32 cellular contexts compared by ENCODE assay signal in the genomic region with DNA sequence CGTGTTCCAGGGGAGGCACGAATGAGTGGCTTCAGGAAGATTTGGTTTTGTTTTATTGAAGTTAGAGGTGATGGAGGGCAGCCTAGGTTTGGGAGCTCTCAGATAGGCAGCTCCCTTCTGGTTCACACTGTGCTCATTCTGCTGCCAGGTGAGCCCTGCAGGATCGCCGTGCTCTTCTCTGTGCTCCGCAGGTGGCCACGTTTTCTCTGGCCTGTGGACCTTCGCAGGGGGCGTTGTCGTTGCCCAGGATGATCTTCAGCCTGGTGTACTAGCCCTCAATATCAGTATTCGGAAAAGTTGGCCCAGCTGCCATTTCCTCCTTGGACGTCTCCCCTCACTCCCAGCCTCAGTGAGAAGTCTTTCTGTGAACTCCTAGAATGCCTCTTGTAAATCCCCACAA.
"Had no signal": no experiment of that assay in that cellular context is flagged by ENCODE, and none has a peak within 500 bp of the region (broad histone marks: within the 10 kb centered on the region; RNA-seq: fewer than 3 reads in every experiment).

No MANE protein-coding gene starts in this region.

- H3K4me3 Mint-ChIP-seq: activated CD4-positive, alpha-beta memory T cell treated with anti-CD3 and anti-CD28 coated beads, Interleukin-2, amount 10 ng/mL, durations not matched to agents 7 days and 5 days; activated CD4-positive, alpha-beta T cell treated with anti-CD3 and anti-CD28 coated beads for 36 hours; activated CD4-positive, alpha-beta T cell treated with anti-CD3 and anti-CD28 coated beads, Interleukin-2, amount 10 ng/mL, durations not matched to agents 7 days and 5 days; activated CD8-positive, alpha-beta memory T cell treated with anti-CD3 and anti-CD28 coated beads, Interleukin-2, amount 10 ng/mL, durations not matched to agents 7 days and 5 days; activated CD8-positive, alpha-beta T cell treated with anti-CD3 and anti-CD28 coated beads, Interleukin-2, amount 10 ng/mL, durations not matched to agents 7 days and 5 days; activated naive CD4-positive, alpha-beta T cell treated with anti-CD3 and anti-CD28 coated beads, Interleukin-2, amount 10 ng/mL, durations not matched to agents 7 days and 5 days; activated naive CD4-positive, alpha-beta T cell treated with anti-CD3 and anti-CD28 coated beads, Interleukin-2, amount 50 U/mL, for 24 hours; activated naive CD8-positive, alpha-beta T cell; activated naive CD8-positive, alpha-beta T cell treated with anti-CD3 and anti-CD28 coated beads, Interleukin-2, amount 10 ng/mL, durations not matched to agents 7 days and 5 days; activated naive CD8-positive, alpha-beta T cell treated with anti-CD3 and anti-CD28 coated beads, Interleukin-2, amount 50 U/mL, for 24 hours; activated T-cell treated with anti-CD3 and anti-CD28 coated beads, Interleukin-2, amount 50 U/mL, for 24 hours; brain; T-helper 1 cell treated with Interleukin-12 subunit alpha and Interleukin-12 subunit beta and Interleukin-4 antibody, amounts not matched to agents 30 μg/mL and 1 μg/mL, for 36 hours; T-helper 2 cell treated with Interferon-gamma antibody and Interleukin-4, amounts not matched to agents 5 μg/mL and 100 μg/mL, for 36 hours had no signal

- H3K9me3 Mint-ChIP-seq: activated CD4-positive, alpha-beta memory T cell treated with anti-CD3 and anti-CD28 coated beads, Interleukin-2, amount 10 ng/mL, durations not matched to agents 7 days and 5 days; activated CD4-positive, alpha-beta T cell treated with anti-CD3 and anti-CD28 coated beads, Interleukin-2, amount 10 ng/mL, durations not matched to agents 7 days and 5 days; activated naive CD4-positive, alpha-beta T cell treated with anti-CD3 and anti-CD28 coated beads, Interleukin-2, amount 10 ng/mL, durations not matched to agents 7 days and 5 days; activated naive CD4-positive, alpha-beta T cell treated with anti-CD3 and anti-CD28 coated beads, Interleukin-2, amount 50 U/mL, for 24 hours; activated naive CD8-positive, alpha-beta T cell treated with anti-CD3 and anti-CD28 coated beads, Interleukin-2, amount 10 ng/mL, durations not matched to agents 7 days and 5 days; activated naive CD8-positive, alpha-beta T cell treated with anti-CD3 and anti-CD28 coated beads, Interleukin-2, amount 50 U/mL, for 24 hours; activated T-cell treated with anti-CD3 and anti-CD28 coated beads, Interleukin-2, amount 50 U/mL, for 24 hours; activated T-helper 2 cell treated with anti-CD3 and anti-CD28 coated beads, Interferon-gamma antibody, Interleukin-2, Interleukin-4, amounts not matched to agents 10 μg/mL and 5 μg/mL and 100 μg/mL, durations not matched to agents 14 hours and 24 hours and 36 hours; T-helper 1 cell treated with Interleukin-12 subunit alpha and Interleukin-12 subunit beta and Interleukin-4 antibody, amounts not matched to agents 30 μg/mL and 1 μg/mL, for 36 hours; T-helper 2 cell treated with Interferon-gamma antibody and Interleukin-4, amounts not matched to agents 5 μg/mL and 100 μg/mL, for 36 hours had no signal

- DNase-seq: activated CD4-positive, alpha-beta memory T cell treated with anti-CD3 and anti-CD28 coated beads, Interleukin-2, amount 10 ng/mL, durations not matched to agents 7 days and 5 days; activated CD4-positive, alpha-beta T cell treated with anti-CD3 and anti-CD28 coated beads for 1 hour; activated CD4-positive, alpha-beta T cell treated with anti-CD3 and anti-CD28 coated beads for 36 hours; activated CD4-positive, alpha-beta T cell treated with anti-CD3 and anti-CD28 coated beads for 48 hours; activated CD4-positive, alpha-beta T cell treated with anti-CD3 and anti-CD28 coated beads, Interleukin-2, amount 10 ng/mL, durations not matched to agents 7 days and 5 days; activated CD4-positive, alpha-beta T cell treated with anti-CD3 and anti-CD28 coated beads, Interleukin-2, amount 50 U/mL, for 48 hours; activated CD4-positive, CD25-positive, alpha-beta regulatory T cell; activated CD8-positive, alpha-beta memory T cell treated with anti-CD3 and anti-CD28 coated beads for 24 hours; activated CD8-positive, alpha-beta memory T cell treated with anti-CD3 and anti-CD28 coated beads, Interleukin-2, amount 10 ng/mL, durations not matched to agents 7 days and 5 days; activated CD8-positive, alpha-beta memory T cell treated with anti-CD3 and anti-CD28 coated beads, Interleukin-2, amount 50 U/mL, for 48 hours; activated CD8-positive, alpha-beta T cell treated with anti-CD3 and anti-CD28 coated beads, Interleukin-2, amount 10 ng/mL, durations not matched to agents 7 days and 5 days; activated effector memory CD4-positive, alpha-beta T cell treated with Interleukin-2 at 50 U/mL for 16 hours; activated gamma-delta T cell; activated naive CD4-positive, alpha-beta T cell treated with anti-CD3 and anti-CD28 coated beads, Interleukin-2, amount 10 ng/mL, durations not matched to agents 7 days and 5 days; activated naive CD4-positive, alpha-beta T cell treated with Interleukin-2 at 50 U/mL for 16 hours; activated naive CD8-positive, alpha-beta T cell treated with anti-CD3 and anti-CD28 coated beads, Interleukin-2, amount 10 ng/mL, durations not matched to agents 7 days and 5 days; activated naive CD8-positive, alpha-beta T cell treated with anti-CD3 and anti-CD28 coated beads, Interleukin-2, amount 50 U/mL, for 24 hours; activated T-cell treated with anti-CD3 and anti-CD28 coated beads, Interleukin-2, amount 50 U/mL, for 24 hours; activated T-cell treated with anti-CD3 and anti-CD28 coated beads, Interleukin-2, amount 50 U/mL, for 48 hours; amygdala; anterior cingulate cortex; central memory CD4-positive, alpha-beta T cell; T-helper 1 cell; T-helper 2 cell; T-helper 9 cell had no signal

- H3K27ac Mint-ChIP-seq: activated CD4-positive, alpha-beta memory T cell treated with anti-CD3 and anti-CD28 coated beads, Interleukin-2, amount 10 ng/mL, durations not matched to agents 7 days and 5 days; activated CD4-positive, alpha-beta T cell treated with anti-CD3 and anti-CD28 coated beads for 36 hours; activated CD4-positive, alpha-beta T cell treated with anti-CD3 and anti-CD28 coated beads, Interleukin-2, amount 10 ng/mL, durations not matched to agents 7 days and 5 days; activated CD8-positive, alpha-beta memory T cell treated with anti-CD3 and anti-CD28 coated beads, Interleukin-2, amount 10 ng/mL, durations not matched to agents 7 days and 5 days; activated CD8-positive, alpha-beta T cell treated with anti-CD3 and anti-CD28 coated beads, Interleukin-2, amount 10 ng/mL, durations not matched to agents 7 days and 5 days; activated naive CD4-positive, alpha-beta T cell treated with anti-CD3 and anti-CD28 coated beads, Interleukin-2, amount 10 ng/mL, durations not matched to agents 7 days and 5 days; activated naive CD4-positive, alpha-beta T cell treated with anti-CD3 and anti-CD28 coated beads, Interleukin-2, amount 50 U/mL, for 24 hours; activated naive CD8-positive, alpha-beta T cell; activated naive CD8-positive, alpha-beta T cell treated with anti-CD3 and anti-CD28 coated beads, Interleukin-2, amount 10 ng/mL, durations not matched to agents 7 days and 5 days; activated naive CD8-positive, alpha-beta T cell treated with anti-CD3 and anti-CD28 coated beads, Interleukin-2, amount 50 U/mL, for 24 hours; activated T-cell treated with anti-CD3 and anti-CD28 coated beads, Interleukin-2, amount 50 U/mL, for 24 hours; activated T-helper 2 cell treated with anti-CD3 and anti-CD28 coated beads, Interferon-gamma antibody, Interleukin-2, Interleukin-4, amounts not matched to agents 10 μg/mL and 5 μg/mL and 100 μg/mL, durations not matched to agents 14 hours and 24 hours and 36 hours; brain; T-helper 1 cell treated with Interleukin-12 subunit alpha and Interleukin-12 subunit beta and Interleukin-4 antibody, amounts not matched to agents 30 μg/mL and 1 μg/mL, for 36 hours; T-helper 2 cell treated with Interferon-gamma antibody and Interleukin-4, amounts not matched to agents 5 μg/mL and 100 μg/mL, for 36 hours had no signal

- H3K36me3 Mint-ChIP-seq: activated naive CD4-positive, alpha-beta T cell treated with anti-CD3 and anti-CD28 coated beads, Interleukin-2, amount 10 ng/mL, durations not matched to agents 7 days and 5 days had no signal

- H3K4me1 Mint-ChIP-seq: activated CD4-positive, alpha-beta T cell treated with anti-CD3 and anti-CD28 coated beads for 36 hours; activated naive CD4-positive, alpha-beta T cell treated with anti-CD3 and anti-CD28 coated beads, Interleukin-2, amount 10 ng/mL, durations not matched to agents 7 days and 5 days; activated naive CD8-positive, alpha-beta T cell treated with anti-CD3 and anti-CD28 coated beads, Interleukin-2, amount 10 ng/mL, durations not matched to agents 7 days and 5 days; activated naive CD8-positive, alpha-beta T cell treated with anti-CD3 and anti-CD28 coated beads, Interleukin-2, amount 50 U/mL, for 24 hours had no signal

- ATAC-seq: activated CD4-positive, alpha-beta T cell treated with anti-CD3 and anti-CD28 coated beads for 36 hours; activated CD4-positive, CD25-positive, alpha-beta regulatory T cell treated with anti-CD3 and anti-CD28 coated beads, Interleukin-2, amount 50 U/mL, for 24 hours; activated CD8-positive, alpha-beta memory T cell treated with anti-CD3 and anti-CD28 coated beads, Interleukin-2, amount 10 ng/mL, durations not matched to agents 7 days and 5 days; activated CD8-positive, alpha-beta T cell treated with anti-CD3 and anti-CD28 coated beads, Interleukin-2, amount 10 ng/mL, durations not matched to agents 7 days and 5 days; activated naive CD8-positive, alpha-beta T cell treated with anti-CD3 and anti-CD28 coated beads, Interleukin-2, amount 50 U/mL, for 24 hours had no signal

- H3K27me3 Mint-ChIP-seq: activated CD4-positive, alpha-beta memory T cell treated with anti-CD3 and anti-CD28 coated beads, Interleukin-2, amount 10 ng/mL, durations not matched to agents 7 days and 5 days; activated CD4-positive, alpha-beta T cell treated with anti-CD3 and anti-CD28 coated beads for 36 hours; activated CD4-positive, alpha-beta T cell treated with anti-CD3 and anti-CD28 coated beads, Interleukin-2, amount 10 ng/mL, durations not matched to agents 7 days and 5 days; activated naive CD4-positive, alpha-beta T cell treated with anti-CD3 and anti-CD28 coated beads, Interleukin-2, amount 10 ng/mL, durations not matched to agents 7 days and 5 days; activated naive CD4-positive, alpha-beta T cell treated with anti-CD3 and anti-CD28 coated beads, Interleukin-2, amount 50 U/mL, for 24 hours; activated naive CD8-positive, alpha-beta T cell; activated naive CD8-positive, alpha-beta T cell treated with anti-CD3 and anti-CD28 coated beads, Interleukin-2, amount 10 ng/mL, durations not matched to agents 7 days and 5 days; activated naive CD8-positive, alpha-beta T cell treated with anti-CD3 and anti-CD28 coated beads, Interleukin-2, amount 50 U/mL, for 24 hours; activated T-cell treated with anti-CD3 and anti-CD28 coated beads, Interleukin-2, amount 50 U/mL, for 24 hours had no signal
